Comparison of ENCODE assay signal across 32 cellular contexts in genomic region chr2:198242093-198242492, GRCh38.
"Had no signal": no experiment of that assay in that cellular context is flagged by ENCODE, and none has a peak within 500 bp of the region (broad histone marks: within the 10 kb centered on the region; RNA-seq: fewer than 3 reads in every experiment).

No MANE protein-coding gene starts in this region.

- H3K36me3 ChIP-seq: adrenal gland, brain microvascular endothelial cell, breast epithelium had no signal

- ATAC-seq: activated CD8-positive, alpha-beta T cell treated with anti-CD3 and anti-CD28 coated beads for 36 hours; activated naive CD4-positive, alpha-beta T cell treated with anti-CD3 and anti-CD28 coated beads, Interleukin-2, amount 50 U/mL, for 72 hours; activated T-cell treated with anti-CD3 and anti-CD28 coated beads, Interleukin-2, amount 50 U/mL, for 4 hours; activated T-cell treated with anti-CD3 and anti-CD28 coated beads, Interleukin-2, amount 50 U/mL, for 72 hours; activated T-helper 17 cell treated with anti-CD3 and anti-CD28 coated beads, Interleukin-2, amount 50 U/mL, for 72 hours; body of pancreas had no signal

- H3K9me3 ChIP-seq: adrenal gland, body of pancreas, breast epithelium had no signal

- H3K4me1 ChIP-seq: adrenal gland, body of pancreas, breast epithelium had no signal

- H3K27ac ChIP-seq: adrenal gland, body of pancreas, brain microvascular endothelial cell, breast epithelium, VCaP had no signal

- H3K27me3 ChIP-seq: adrenal gland, body of pancreas, brain microvascular endothelial cell, breast epithelium had no signal

- H3K4me3 ChIP-seq: adrenal gland, body of pancreas, breast epithelium had no signal

- DNase-seq: activated B cell treated with CpG ODN at 0.5 μM for 24 hours; activated CD4-positive, alpha-beta memory T cell treated with anti-CD3 and anti-CD28 coated beads for 36 hours; activated CD4-positive, alpha-beta T cell treated with anti-CD3 and anti-CD28 coated beads for 4 hours; activated CD4-positive, alpha-beta T cell treated with anti-CD3 and anti-CD28 coated beads, Interleukin-2, amount 10 ng/mL, durations not matched to agents 24 days and 14 days; activated CD4-positive, alpha-beta T cell treated with anti-CD3 and anti-CD28 coated beads, Interleukin-2, amount 50 U/mL, for 1 hour; activated CD4-positive, alpha-beta T cell treated with anti-CD3 and anti-CD28 coated beads, Interleukin-2, amount 50 U/mL, for 4 hours; activated CD4-positive, CD25-positive, alpha-beta regulatory T cell treated with anti-CD3 and anti-CD28 coated beads, Interleukin-2, amount 50 U/mL, for 72 hours; activated CD8-positive, alpha-beta memory T cell treated with anti-CD3 and anti-CD28 coated beads, Interleukin-2, amount 50 U/mL, for 4 hours; activated CD8-positive, alpha-beta T cell treated with anti-CD3 and anti-CD28 coated beads for 36 hours; activated effector memory CD4-positive, alpha-beta T cell treated with anti-CD3 and anti-CD28 coated beads, Interleukin-2, amount 50 U/mL, for 16 hours; activated gamma-delta T cell treated with Interleukin-2 at 50 U/mL for 16 hours; activated naive CD4-positive, alpha-beta T cell; activated naive CD4-positive, alpha-beta T cell treated with anti-CD3 and anti-CD28 coated beads for 36 hours; activated naive CD4-positive, alpha-beta T cell treated with anti-CD3 and anti-CD28 coated beads, Interleukin-2, amount 50 U/mL, for 16 hours; activated naive CD8-positive, alpha-beta T cell treated with anti-CD3 and anti-CD28 coated beads for 36 hours; activated T-cell treated with anti-CD3 and anti-CD28 coated beads for 4 hours; activated T-cell treated with anti-CD3 and anti-CD28 coated beads, Interleukin-2, amount 50 U/mL, for 1 hour; activated T-cell treated with anti-CD3 and anti-CD28 coated beads, Interleukin-2, amount 50 U/mL, for 4 hours; activated T-cell treated with anti-CD3 and anti-CD28 coated beads, Interleukin-2, amount 50 U/mL, for 72 hours; adrenal gland; amniotic stem cell; aorta; body of pancreas; brain microvascular endothelial cell; central memory CD4-positive, alpha-beta T cell; T-helper 1 cell; T-helper 2 cell; T-helper 9 cell had no signal
